Comparison of ENCODE assay signal across 18 cellular contexts in genomic region chr21:16241021-16241420, GRCh38.
DNase-seq lines count a peak whose midpoint lies in the region; ATAC-seq and TF ChIP-seq lines count a peak whose summit lies in the region.
"Had no signal": no experiment of that assay in that cellular context is flagged by ENCODE, and none has a peak within 500 bp of the region (broad histone marks: within the 10 kb centered on the region; RNA-seq: fewer than 3 reads in every experiment).

No MANE protein-coding gene starts in this region.

- H3K9me3 ChIP-seq in cardiac muscle cell (ENCODE audit: low read depth) (no peaks in the 10 kb centered on the region), right cardiac atrium (ENCODE audit: control insufficient read depth, low read length) (no peaks in the 10 kb centered on the region)
- H3K9me3 ChIP-seq: Caco-2, SJCRH30 had no signal

- peak overlapping the region; percentile 81 for H3K27ac ChIP-seq in cardiac muscle cell
- H3K27ac ChIP-seq in right cardiac atrium (ENCODE audit: low read length): no peak overlapping the region
- H3K27ac ChIP-seq: 22Rv1, SJCRH30 had no signal

- 78% methylated on average over 2 of the region's 2 CpGs for WGBS in right cardiac atrium

- H3K27me3 ChIP-seq in cardiac muscle cell: no peaks in the 10 kb centered on the region
- H3K27me3 ChIP-seq in right cardiac atrium (ENCODE audit: control insufficient read depth, insufficient read depth): no peaks in the 10 kb centered on the region
- H3K27me3 ChIP-seq: SJCRH30 had no signal

- intact Hi-C loops in right cardiac atrium (cut with DNase I): no loop called here

- TF ChIP-seq CTCF in cardiac muscle cell (IDR thresholded peaks at IDR 0.05; ENCODE audit: low read depth, low read length) (no peak), GM13976 (IDR thresholded peaks at IDR 0.05; ENCODE audit: borderline replicate concordance, control extremely low read depth, extremely low read depth, insufficient read depth, missing control alignments) (no peak)

- no peak for ATAC-seq in right cardiac atrium
- no peak for ATAC-seq in HG02623 (IDR thresholded peaks at IDR 0.05; ENCODE audit: unreplicated experiment)

- H3K4me1 ChIP-seq in cardiac muscle cell (ENCODE audit: low read depth) (peaks cover 16% of the 10 kb centered on the region), right cardiac atrium (ENCODE audit: control insufficient read depth, insufficient read depth, low read length) (peaks cover 1% of the 10 kb centered on the region)
- H3K4me1 ChIP-seq: Caco-2, SJCRH30 had no signal

- no peaks in the 10 kb centered on the region for H3K36me3 ChIP-seq in cardiac muscle cell
- H3K36me3 ChIP-seq: SJCRH30 had no signal

- H3K4me3 ChIP-seq in cardiac muscle cell (no peak overlapping the region), right cardiac atrium (ENCODE audit: low read length) (no peak overlapping the region)
- H3K4me3 ChIP-seq: SJCRH30 had no signal

- DNase-seq in cardiac muscle cell (ENCODE audit: low read depth in 1 of 2, low spot score in 1 of 2) (peak in 1 of 2 donors; percentile 9), right cardiac atrium (no peak), fibroblast of gingiva (ENCODE audit: low read depth) (peak; percentile 4), middle frontal gyrus (ENCODE audit: extremely low spot score, low spot score) (peak; percentile 37), RPMI8226 (no peak), GM13976 (ENCODE audit: low spot score) (no peak), DMS53 treated with DMSO at 0.1 percent for 48 hours (lab: John Stamatoyannopoulos, UW; ENCODE audit: unreplicated experiment) (no peak)
- DNase-seq: Caco-2; CD4-positive, alpha-beta T cell; IMR-90; NCI-H1092 treated with DMSO at 0.1 percent for 48 hours; NCI-H146; NCI-H2029 treated with DMSO at 0.1 percent for 48 hours; NCI-H2171; NCI-H526; SJCRH30 had no signal

- in situ Hi-C loops in GM13976 (cut with MboI; ENCODE audit: low sequenced_read_pairs, unreplicated experiment): no loop called here

Comparison
In these comparisons a context has a peak if more than half of its experiments do, and no peak if none do; other contexts are left out.
1. DNase-seq: peak in fibroblast of gingiva (single experiment) and middle frontal gyrus (single experiment); none in right cardiac atrium (0 of 3), RPMI8226 (single experiment), GM13976 (single experiment) and DMS53 treated with DMSO at 0.1 percent for 48 hours (single experiment).